7 cellular contexts compared by ENCODE assay signal in the genomic region with DNA sequence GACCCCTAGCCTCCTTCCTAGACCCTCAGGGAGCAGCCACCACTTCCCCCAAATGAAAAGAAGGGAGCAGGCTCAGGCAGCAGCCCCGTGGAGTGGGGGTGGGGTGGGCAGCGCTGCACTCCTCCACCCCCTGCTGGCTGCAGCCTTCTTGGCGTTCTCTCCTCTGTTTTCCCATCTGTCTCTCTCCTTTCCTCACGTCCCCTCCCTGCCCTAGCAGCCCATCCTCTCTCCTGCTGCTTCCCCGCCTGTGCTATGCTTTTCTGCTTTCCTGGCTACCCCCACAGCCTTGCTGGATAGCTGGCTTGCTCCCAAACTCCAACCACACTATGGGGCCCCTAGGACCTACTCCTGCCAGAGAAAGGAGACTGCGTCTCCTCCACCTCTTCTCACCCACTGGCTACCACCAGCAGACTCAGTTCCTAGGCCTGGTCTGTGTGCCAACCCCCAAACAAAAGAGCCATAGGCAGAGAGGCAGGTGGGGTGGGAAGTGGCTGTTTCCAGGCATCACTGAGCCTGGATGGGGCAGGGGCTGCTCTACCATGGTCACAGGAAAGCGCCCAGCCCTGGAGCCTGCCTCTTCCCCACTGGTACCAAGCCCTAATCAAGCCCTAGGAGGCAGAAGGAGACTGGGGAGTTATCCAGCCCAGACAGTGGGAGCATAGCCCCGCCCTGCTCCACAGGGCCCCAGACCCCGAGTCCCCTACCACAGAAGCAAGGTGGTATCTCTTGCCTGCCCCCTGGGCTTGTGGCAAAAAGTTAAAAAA. TPM values are rescaled to one million over a fixed set of nuclear protein-coding genes. Genes with fewer than 3 reads are reported as not detected.
DNase-seq lines count a peak whose midpoint lies in the region; ATAC-seq and TF ChIP-seq lines count a peak whose summit lies in the region.
"Had no signal": no experiment of that assay in that cellular context is flagged by ENCODE, and none has a peak within 500 bp of the region (broad histone marks: within the 10 kb centered on the region; RNA-seq: fewer than 3 reads in every experiment).

No MANE protein-coding gene starts in this region.

- ATAC-seq in HG02981 (IDR thresholded peaks at IDR 0.05; ENCODE audit: unreplicated experiment) (no peak), GM21367 (IDR thresholded peaks at IDR 0.05; ENCODE audit: unreplicated experiment) (no peak)

- no peak overlapping the region for H3K4me3 ChIP-seq in epithelial cell of proximal tubule (ENCODE audit: low read depth, low read length)
- H3K4me3 ChIP-seq: suprapubic skin had no signal

- DNase-seq in Ammon's horn (ENCODE audit: low spot score) (peak; percentile 72), NCI-H1092 (lab: John Stamatoyannopoulos, UW) (peak; percentile 46), epithelial cell of proximal tubule (ENCODE audit: low read depth) (no peak), mucosa of gallbladder (ENCODE audit: low spot score) (no peak)

- peak; percentile 67 for TF ChIP-seq CTCF in epithelial cell of proximal tubule (conservative IDR thresholded peaks at IDR 0.05; ENCODE audit: low read depth, low read length)

RNA-seq across cellular contexts. Expression of gene DISP2, which starts 3.4 kb away (rescaled TPM):
- 0.22 and 0.40 TPM in 2 replicates for total RNA-seq in epithelial cell of proximal tubule
- 3.5 TPM for total RNA-seq in mucosa of gallbladder

RNA-seq across cellular contexts. Expression of gene PHGR1, which starts 3.8 kb away (rescaled TPM):
- total RNA-seq in epithelial cell of proximal tubule (not detected in 2 replicates), mucosa of gallbladder (9.1 TPM)
- total RNA-seq: suprapubic skin had no signal

RNA-seq across cellular contexts. Expression of gene CCDC9B, which starts 13.9 kb away (rescaled TPM):
- 4.6 and 10.7 TPM in 2 replicates for total RNA-seq in epithelial cell of proximal tubule
- 107 TPM for total RNA-seq in mucosa of gallbladder

RNA-seq across cellular contexts. Expression of gene KNSTRN, which starts 27.9 kb away (rescaled TPM):
- 54.7 and 107 TPM in 2 replicates for total RNA-seq in epithelial cell of proximal tubule
- 12.2 TPM for total RNA-seq in mucosa of gallbladder

RNA-seq across cellular contexts. Expression of gene INAFM2, which starts 31.1 kb away (rescaled TPM):
- total RNA-seq in epithelial cell of proximal tubule (15.3 and 17.3 TPM in 2 replicates), mucosa of gallbladder (44.2 TPM)

Comparison
In these comparisons a context has a peak if more than half of its experiments do, and no peak if none do; other contexts are left out.
1. DNase-seq: peak in Ammon's horn (single experiment) and NCI-H1092 (single experiment); none in epithelial cell of proximal tubule (single experiment) and mucosa of gallbladder (single experiment).
2. RNA of gene PHGR1, which starts 3.8 kb away (total RNA-seq): 9.1 TPM in mucosa of gallbladder (single experiment); not detected in epithelial cell of proximal tubule; every median in the first group is over 10 times any median in the second.